26 cellular contexts compared by ENCODE assay signal in the genomic region with DNA sequence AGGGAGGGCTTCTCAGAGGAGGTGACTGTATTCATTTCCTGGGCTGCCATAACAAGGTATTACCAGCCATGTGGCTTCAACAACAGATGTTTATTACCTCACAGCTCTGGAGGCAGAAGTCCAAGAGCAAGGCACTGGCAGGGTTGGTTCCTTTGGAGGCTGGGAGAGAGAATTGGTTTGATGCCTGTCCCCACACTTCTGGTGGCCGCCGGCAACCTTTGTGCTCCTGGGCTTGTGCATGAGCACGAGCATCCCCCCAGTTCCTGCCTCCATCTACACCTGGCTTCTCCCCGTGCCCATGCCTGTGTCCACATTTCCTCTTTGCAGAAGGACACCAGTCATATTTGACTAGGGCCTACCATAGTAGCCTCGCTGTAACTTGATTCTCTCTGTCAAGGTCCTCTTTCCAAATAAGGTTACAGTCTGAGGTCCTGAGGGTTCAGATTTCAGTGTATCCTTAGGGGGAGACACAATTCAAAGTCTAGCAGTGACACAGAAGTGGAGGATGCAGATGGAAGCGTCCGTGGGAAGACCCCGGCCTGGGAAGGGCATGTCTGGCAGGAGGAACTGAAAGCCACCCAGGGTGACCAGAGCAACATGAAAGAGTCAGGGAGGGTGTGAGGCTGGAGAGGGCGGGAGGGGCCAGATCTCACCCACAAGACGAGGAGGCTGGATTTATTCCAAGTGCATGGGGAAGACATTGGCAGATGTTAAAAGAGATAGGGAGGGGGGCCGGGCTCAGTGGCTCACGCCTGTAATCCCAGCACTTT.
DNase-seq lines count a peak whose midpoint lies in the region; FAIRE-seq and TF ChIP-seq lines count a peak whose summit lies in the region.
"Had no signal": no experiment of that assay in that cellular context is flagged by ENCODE, and none has a peak within 500 bp of the region (broad histone marks: within the 10 kb centered on the region; RNA-seq: fewer than 3 reads in every experiment).

No MANE protein-coding gene starts in this region.

- H3K4me3 ChIP-seq in H7 (ENCODE audit: insufficient read depth, low read depth, low read length) (no peak overlapping the region), brain microvascular endothelial cell (ENCODE audit: low read depth, low read length) (no peak overlapping the region)
- H3K4me3 ChIP-seq: breast epithelium, skin epidermis, thyroid gland had no signal

- FAIRE-seq in HTR-8/SVneo (lab: Jason Lieb, UNC) = no peak
- FAIRE-seq: islet of Langerhans had no signal

- no peaks in the 10 kb centered on the region for H3K36me3 Mint-ChIP-seq in osteocyte (ENCODE audit: unreplicated experiment)
- H3K36me3 Mint-ChIP-seq: activated naive CD4-positive, alpha-beta T cell treated with anti-CD3 and anti-CD28 coated beads, Interleukin-2, amount 50 U/mL, for 24 hours; CD8-positive, alpha-beta memory T cell; mesothelial cell of epicardium; naive thymus-derived CD4-positive, alpha-beta T cell had no signal

- peak; percentile 82 for DNase-seq in NCI-H510A treated with DMSO at 0.1 percent for 48 hours (lab: John Stamatoyannopoulos, UW)
- no peak for DNase-seq in NCI-H510A (lab: John Stamatoyannopoulos, UW)
- DNase-seq in HTR-8/SVneo (ENCODE audit: insufficient read length, low spot score) = peak; percentile 7
- DNase-seq in NCI-H524 treated with DMSO at 0.1 percent for 48 hours (lab: John Stamatoyannopoulos, UW) = peak; percentile 30
- peak; percentile 66 for DNase-seq in osteocyte (ENCODE audit: extremely low spot score, unreplicated experiment)
- DNase-seq in H7 = no peak
- DNase-seq in brain microvascular endothelial cell = no peak
- no peak for DNase-seq in activated CD4-positive, alpha-beta T cell treated with anti-CD3 and anti-CD28 coated beads for 4 hours
- DNase-seq: activated CD4-positive, alpha-beta memory T cell treated with anti-CD3 and anti-CD28 coated beads, Interleukin-2, amount 10 ng/mL, durations not matched to agents 7 days and 5 days; activated CD8-positive, alpha-beta memory T cell treated with anti-CD3 and anti-CD28 coated beads, Interleukin-2, amount 50 U/mL, for 48 hours; amygdala; CD8-positive, alpha-beta memory T cell; DND-41; Kasumi-1; naive thymus-derived CD4-positive, alpha-beta T cell; NCI-H1930; NCI-H446; thyroid gland had no signal

- in situ Hi-C loops in brain microvascular endothelial cell (cut with HindIII; ENCODE audit: low pct_ligation_motif_present, low sequenced_read_pairs) = no loop called here

- H3K27ac ChIP-seq in brain microvascular endothelial cell = no peak overlapping the region
- H3K27ac ChIP-seq: breast epithelium, HL-60, skin epidermis, thyroid gland had no signal

- H3K36me3 ChIP-seq in H7 (replicated peaks; ENCODE audit: control insufficient read depth, insufficient read depth, low read length) (no peaks in the 10 kb centered on the region), brain microvascular endothelial cell (replicated peaks) (no peaks in the 10 kb centered on the region)
- H3K36me3 ChIP-seq: breast epithelium, thyroid gland had no signal

- H3K4me1 Mint-ChIP-seq in osteocyte (ENCODE audit: unreplicated experiment) = peaks cover 2% of the 10 kb centered on the region
- H3K4me1 Mint-ChIP-seq: activated CD4-positive, alpha-beta memory T cell treated with anti-CD3 and anti-CD28 coated beads, Interleukin-2, amount 10 ng/mL, durations not matched to agents 7 days and 5 days; activated naive CD4-positive, alpha-beta T cell treated with anti-CD3 and anti-CD28 coated beads, Interleukin-2, amount 50 U/mL, for 24 hours; activated T-helper 17 cell treated with anti-CD3 and anti-CD28 coated beads, Interleukin-2, amount 50 U/mL, for 72 hours; CD8-positive, alpha-beta memory T cell; mesothelial cell of epicardium; naive thymus-derived CD4-positive, alpha-beta T cell had no signal

- no peaks in the 10 kb centered on the region for H3K9me3 Mint-ChIP-seq in osteocyte (ENCODE audit: unreplicated experiment)
- H3K9me3 Mint-ChIP-seq: activated CD4-positive, alpha-beta memory T cell treated with anti-CD3 and anti-CD28 coated beads, Interleukin-2, amount 10 ng/mL, durations not matched to agents 7 days and 5 days; activated T-helper 17 cell treated with anti-CD3 and anti-CD28 coated beads, Interleukin-2, amount 50 U/mL, for 72 hours; mesothelial cell of epicardium; stimulated activated naive CD8-positive, alpha-beta T cell treated with anti-CD3 and anti-CD28 coated beads, Interleukin-15, Interleukin-2, amounts not matched to agents 100 ng/mL and 50 ng/mL, for 24 hours had no signal

- no peaks in the 10 kb centered on the region; the same call in 1 of the 2 replicates for H3K27me3 ChIP-seq in H7 (ENCODE audit: control insufficient read depth, insufficient read depth, low read length)
- H3K27me3 ChIP-seq in brain microvascular endothelial cell (replicated peaks) = no peaks in the 10 kb centered on the region
- H3K27me3 ChIP-seq: thyroid gland had no signal

- no peak overlapping the region for H3K4me3 Mint-ChIP-seq in osteocyte (ENCODE audit: unreplicated experiment)
- H3K4me3 Mint-ChIP-seq: activated CD4-positive, alpha-beta memory T cell treated with anti-CD3 and anti-CD28 coated beads, Interleukin-2, amount 10 ng/mL, durations not matched to agents 7 days and 5 days; activated naive CD4-positive, alpha-beta T cell treated with anti-CD3 and anti-CD28 coated beads, Interleukin-2, amount 50 U/mL, for 24 hours; activated T-helper 17 cell treated with anti-CD3 and anti-CD28 coated beads, Interleukin-2, amount 50 U/mL, for 72 hours; CD8-positive, alpha-beta memory T cell; mesothelial cell of epicardium; naive thymus-derived CD4-positive, alpha-beta T cell; stimulated activated naive CD8-positive, alpha-beta T cell treated with anti-CD3 and anti-CD28 coated beads, Interleukin-15, Interleukin-2, amounts not matched to agents 100 ng/mL and 50 ng/mL, for 24 hours had no signal

- no peaks in the 10 kb centered on the region for H3K27me3 Mint-ChIP-seq in osteocyte (ENCODE audit: unreplicated experiment)
- H3K27me3 Mint-ChIP-seq: activated CD4-positive, alpha-beta memory T cell treated with anti-CD3 and anti-CD28 coated beads, Interleukin-2, amount 10 ng/mL, durations not matched to agents 7 days and 5 days had no signal

- TF ChIP-seq CTCF in osteocyte (IDR thresholded peaks at IDR 0.05) (no peak), brain microvascular endothelial cell (IDR thresholded peaks at IDR 0.05; ENCODE audit: low read depth, low read length, missing control alignments) (no peak)

- no peak overlapping the region for H3K27ac Mint-ChIP-seq in osteocyte (ENCODE audit: unreplicated experiment)
- H3K27ac Mint-ChIP-seq: activated CD4-positive, alpha-beta memory T cell treated with anti-CD3 and anti-CD28 coated beads, Interleukin-2, amount 10 ng/mL, durations not matched to agents 7 days and 5 days; activated naive CD4-positive, alpha-beta T cell treated with anti-CD3 and anti-CD28 coated beads, Interleukin-2, amount 50 U/mL, for 24 hours; activated T-helper 17 cell treated with anti-CD3 and anti-CD28 coated beads, Interleukin-2, amount 50 U/mL, for 72 hours; CD8-positive, alpha-beta memory T cell; mesothelial cell of epicardium; naive thymus-derived CD4-positive, alpha-beta T cell; stimulated activated naive CD8-positive, alpha-beta T cell treated with anti-CD3 and anti-CD28 coated beads, Interleukin-15, Interleukin-2, amounts not matched to agents 100 ng/mL and 50 ng/mL, for 24 hours had no signal

Comparison
In these comparisons a context has a peak if more than half of its experiments do, and no peak if none do; other contexts are left out.
1. DNase-seq: peak in NCI-H510A treated with DMSO at 0.1 percent for 48 hours (single experiment), HTR-8/SVneo (single experiment), NCI-H524 treated with DMSO at 0.1 percent for 48 hours (single experiment) and osteocyte (single experiment); none in NCI-H510A (single experiment), H7 (single experiment), brain microvascular endothelial cell (single experiment) and activated CD4-positive, alpha-beta T cell treated with anti-CD3 and anti-CD28 coated beads for 4 hours (0 of 2).